15 cellular contexts compared by ENCODE assay signal in the genomic region with DNA sequence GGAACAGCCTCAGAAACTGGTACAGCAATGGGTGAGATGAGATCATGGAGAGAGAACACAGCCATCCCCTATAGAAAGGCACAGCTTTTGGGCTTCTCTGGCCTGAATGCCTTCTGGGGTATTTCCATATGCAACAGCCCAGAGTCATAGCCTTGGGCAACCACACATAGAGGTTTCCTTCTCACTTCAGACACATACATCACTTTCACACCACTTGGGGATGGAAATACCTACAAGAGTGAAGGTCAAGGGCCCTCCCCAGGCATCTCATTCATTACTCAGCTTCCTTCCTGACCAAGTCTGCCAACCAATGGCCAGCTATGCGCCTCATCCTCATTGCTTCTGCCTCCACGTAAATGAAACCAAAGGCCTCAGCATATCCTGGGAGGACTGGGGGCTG. TPM values are rescaled to one million over a fixed set of nuclear protein-coding genes. Genes with fewer than 3 reads are reported as not detected.
DNase-seq lines count a peak whose midpoint lies in the region; ATAC-seq, FAIRE-seq and TF ChIP-seq lines count a peak whose summit lies in the region.
"Had no signal": no experiment of that assay in that cellular context is flagged by ENCODE, and none has a peak within 500 bp of the region (broad histone marks: within the 10 kb centered on the region; RNA-seq: fewer than 3 reads in every experiment).

No MANE protein-coding gene starts in this region.

- ATAC-seq in GM19351 (IDR thresholded peaks at IDR 0.05; ENCODE audit: unreplicated experiment) (peak; percentile 93), HG02840 (IDR thresholded peaks at IDR 0.05; ENCODE audit: low FRiP score, unreplicated experiment) (peak; percentile 67), activated B cell treated with CpG ODN at 0.5 μM for 24 hours (ENCODE audit: low read depth) (peak; percentile 18), HepG2 (no peak)

- H3K36me3 ChIP-seq in HepG2 (replicated peaks in 1 of 2; ENCODE audit: control insufficient read depth in 1 of 2, insufficient read depth in 2 of 2, low read length in 2 of 2), result no peaks in the 10 kb centered on the region
- H3K36me3 ChIP-seq: adrenal gland, prostate gland, thyroid gland had no signal

- peaks cover 2% of the 10 kb centered on the region for H3K9me3 Mint-ChIP-seq in activated B cell treated with CpG ODN at 0.5 μM for 24 hours
- H3K9me3 Mint-ChIP-seq: CD4-positive, CD25-positive, alpha-beta regulatory T cell had no signal

- 0% methylated on average over 2 of the region's 2 CpGs for WGBS in HepG2 (ENCODE audit: low lambda C conversion rate)

- intact Hi-C loops in activated B cell treated with CpG ODN at 0.5 μM for 24 hours (cut with micrococcal nuclease), result no loop called here
- intact Hi-C loops in HepG2 (cut with micrococcal nuclease; ENCODE audit: unreplicated experiment), result no loop called here

- H3K27me3 ChIP-seq in HepG2 (ENCODE audit: control insufficient read depth in 1 of 2, insufficient read depth in 2 of 2, low read length in 2 of 2), result no peaks in the 10 kb centered on the region; a peak in 2 of 5 replicates
- H3K27me3 ChIP-seq: adrenal gland, thyroid gland had no signal

- no peak overlapping the region for H3K4me3 ChIP-seq in HepG2 (replicated peaks in 1 of 3; ENCODE audit: insufficient read depth in 1 of 3, low read depth in 2 of 3, low read length in 3 of 3)
- H3K4me3 ChIP-seq: adrenal gland, lung, prostate gland, thyroid gland had no signal

- no peak overlapping the region for H3K4me2 ChIP-seq in HepG2 (ENCODE audit: low read depth, low read length)

- in situ Hi-C loops in GM13977 (cut with MboI; ENCODE audit: low pct_unique_long_range_greater_than_20kb, low sequenced_read_pairs, unreplicated experiment), result no loop called here
- in situ Hi-C loops in HepG2 (cut with HindIII; ENCODE audit: extremely low pct_ligation_motif_present, low pct_unique_long_range_greater_than_20kb), result no loop called here

- no peak for TF ChIP-seq CTCF in GM13977 (IDR thresholded peaks at IDR 0.05; ENCODE audit: extremely low read depth, insufficient read depth, missing control alignments)
- no peak for TF ChIP-seq CTCF in activated B cell treated with CpG ODN at 0.5 μM for 24 hours (IDR thresholded peaks at IDR 0.05)
- no peak for TF ChIP-seq CTCF in HepG2 (CRISPR knock-in tag; IDR thresholded peaks at IDR 0.05)

- H4K20me1 ChIP-seq in HepG2 (ENCODE audit: insufficient read depth, low read length), result no peaks in the 10 kb centered on the region

- no peak overlapping the region for H3K27ac Mint-ChIP-seq in activated B cell treated with CpG ODN at 0.5 μM for 24 hours
- H3K27ac Mint-ChIP-seq: CD4-positive, CD25-positive, alpha-beta regulatory T cell had no signal

- H2AFZ ChIP-seq in HepG2 (ENCODE audit: low read length), result no peak overlapping the region

- H3K36me3 Mint-ChIP-seq in activated B cell treated with CpG ODN at 0.5 μM for 24 hours (ENCODE audit: low read depth), result peaks cover 33% of the 10 kb centered on the region
- H3K36me3 Mint-ChIP-seq: CD4-positive, CD25-positive, alpha-beta regulatory T cell had no signal

- H3K9me3 ChIP-seq in HepG2 (ENCODE audit: low read length), result no peaks in the 10 kb centered on the region
- H3K9me3 ChIP-seq: adrenal gland, prostate gland, thyroid gland had no signal

- CTCF ChIA-PET in activated B cell treated with CpG ODN at 0.5 μM for 24 hours (lab: Charles Lee) (no interaction called here), HepG2 (lab: Yijun Ruan, JAX; ENCODE audit: low intra/inter-chr PET ratio, low total read pairs) (no interaction called here)

- TF ChIP-seq POLR2A in HepG2 (IDR thresholded peaks at IDR 0.05; ENCODE audit: insufficient read depth in 1 of 2, low read depth in 2 of 2, low read length in 2 of 2), result no peak

- H3K27ac ChIP-seq in HepG2 (ENCODE audit: extremely low read length, insufficient read depth, low read length), result no peak overlapping the region
- H3K27ac ChIP-seq: adrenal gland, prostate gland, thyroid gland had no signal

- peaks cover 25% of the 10 kb centered on the region for H3K4me1 Mint-ChIP-seq in activated B cell treated with CpG ODN at 0.5 μM for 24 hours

- POLR2A ChIA-PET in activated B cell treated with CpG ODN at 0.5 μM for 24 hours (lab: Charles Lee) (interaction anchor here (0.7 to 1.2 kb wide), 2 partner anchors 13 to 53 kb away, joined by 3 read pairs; no protein-coding TSS in a partner anchor), HepG2 (lab: Yijun Ruan, JAX) (no interaction called here)

- H3K4me1 ChIP-seq in HepG2 (ENCODE audit: insufficient read depth, low read length), result no peaks in the 10 kb centered on the region
- H3K4me1 ChIP-seq: adrenal gland, prostate gland, thyroid gland had no signal

- H3K27me3 Mint-ChIP-seq in activated B cell treated with CpG ODN at 0.5 μM for 24 hours, result no peaks in the 10 kb centered on the region
- H3K27me3 Mint-ChIP-seq: CD4-positive, CD25-positive, alpha-beta regulatory T cell had no signal

- no peak for FAIRE-seq in HepG2 (lab: Jason Lieb, UNC)

- H3K4me3 Mint-ChIP-seq in activated B cell treated with CpG ODN at 0.5 μM for 24 hours, result no peak overlapping the region
- H3K4me3 Mint-ChIP-seq: CD4-positive, CD25-positive, alpha-beta regulatory T cell had no signal

- TF ChIP-seq RAD21 in HepG2 (CRISPR knock-in tag; IDR thresholded peaks at IDR 0.05), result no peak

- no TSS peak for BruUV-seq in HepG2 (replicated peaks; lab: Mats Ljungman, UMichigan)

- DNase-seq in GM13977 (ENCODE audit: low spot score) (peak; percentile 45), activated B cell treated with CpG ODN at 0.5 μM for 24 hours (no peak), HepG2 (ENCODE audit: low spot score) (no peak), DMS114 treated with DMSO at 0.1 percent for 48 hours (lab: John Stamatoyannopoulos, UW; ENCODE audit: unreplicated experiment) (no peak), NK-92 (lab: John Stamatoyannopoulos, UW; ENCODE audit: unreplicated experiment) (no peak), cerebellar nuclear complex (lab: John Stamatoyannopoulos, UW) (no peak)
- DNase-seq: activated CD4-positive, alpha-beta T cell treated with anti-CD3 and anti-CD28 coated beads, Interleukin-2, amount 50 U/mL, for 4 hours; adrenal gland; CD4-positive, CD25-positive, alpha-beta regulatory T cell; NCI-H2029 treated with DMSO at 0.1 percent for 48 hours; thyroid gland had no signal

- TF ChIP-seq EP300 in HepG2 (IDR thresholded peaks at IDR 0.05; ENCODE audit: low read depth in 2 of 2, low read length in 2 of 2) (no peak), HepG2 (CRISPR knock-in tag; IDR thresholded peaks at IDR 0.05; ENCODE audit: borderline replicate concordance) (no peak)

- no peaks in the 10 kb centered on the region for H3K79me2 ChIP-seq in HepG2 (ENCODE audit: insufficient read depth, low read length)

- no peak overlapping the region for H3K9ac ChIP-seq in HepG2 (ENCODE audit: insufficient read depth, low read depth, low read length)

RNA-seq across cellular contexts. Expression of a gene that starts 17.7 kb away (rescaled TPM):
- total RNA-seq in activated B cell treated with CpG ODN at 0.5 μM for 24 hours, result not detected in 2 replicates
- total RNA-seq in HepG2 (2016; rRNA removed; fragmentation: Illumina TruSeq; extraction: Trizol), result 0.69 and 0.89 TPM in 2 replicates
- total RNA-seq in HepG2 (2016; cell fraction: cytosol; rRNA removed; fragmentation: Illumina TruSeq; extraction: Trizol; ENCODE audit: low read depth), result 0.35 and 0.40 TPM in 2 replicates
- total RNA-seq in HepG2 (2016; cell fraction: insoluble cytoplasmic fraction; rRNA removed; fragmentation: Illumina TruSeq; extraction: Trizol), result 0.82 and 0.86 TPM in 2 replicates
- 0.34 and 0.40 TPM in 2 replicates for total RNA-seq in HepG2 (2016; cell fraction: membrane; rRNA removed; fragmentation: Illumina TruSeq; extraction: Trizol)
- total RNA-seq in HepG2 (2016; cell fraction: nucleus; rRNA removed; fragmentation: Illumina TruSeq; extraction: Trizol), result 1.2 and 1.8 TPM in 2 replicates
- 0.71 and 0.90 TPM in 2 replicates for polyA plus RNA-seq in HepG2 (2011; rRNA removed)
- polyA plus RNA-seq in HepG2 (2011; cell fraction: cytosol; rRNA removed), result 0.81 and 0.97 TPM in 2 replicates
- polyA plus RNA-seq in HepG2 (2011; cell fraction: nucleus; rRNA removed), result 0.11 and 0.23 TPM in 2 replicates
- 0.67 and 2.1 TPM in 2 replicates for polyA plus RNA-seq in HepG2 (2012)
- 0.12 and 0.19 TPM in 2 replicates for polyA plus RNA-seq in HepG2 (2016; cell fraction: cytosol; fragmentation: Illumina TruSeq; extraction: Trizol; ENCODE audit: low read depth)
- 1.1 and 1.3 TPM in 2 replicates for polyA plus RNA-seq in HepG2 (2016; cell fraction: insoluble cytoplasmic fraction; fragmentation: Illumina TruSeq; extraction: Trizol; ENCODE audit: low read depth)
- 0.26 and 0.30 TPM in 2 replicates for polyA plus RNA-seq in HepG2 (2016; cell fraction: membrane; fragmentation: Illumina TruSeq; extraction: Trizol; ENCODE audit: low read depth)
- 1.5 and 2.6 TPM in 2 replicates for polyA plus RNA-seq in HepG2 (2016; cell fraction: nucleus; fragmentation: Illumina TruSeq; extraction: Trizol; ENCODE audit: insufficient read depth, low read depth)
- 1.1 and 4.7 TPM in 2 replicates for polyA minus RNA-seq in HepG2 (2011; rRNA and poly(A)+ RNA removed; ENCODE audit: low replicate concordance)
- polyA minus RNA-seq in HepG2 (2011; cell fraction: cytosol; rRNA and poly(A)+ RNA removed), result 0.30 and 0.88 TPM in 2 replicates
- polyA minus RNA-seq in HepG2 (2011; cell fraction: nucleus; rRNA and poly(A)+ RNA removed), result 0.64 and 0.75 TPM in 2 replicates
- total RNA-seq: CD4-positive, CD25-positive, alpha-beta regulatory T cell had no signal

RNA-seq across cellular contexts. Expression of a gene that starts 46.1 kb away (rescaled TPM):
- total RNA-seq in activated B cell treated with CpG ODN at 0.5 μM for 24 hours (109 and 112 TPM in 2 replicates), HepG2 (2016; rRNA removed; fragmentation: Illumina TruSeq; extraction: Trizol) (15.0 and 15.8 TPM in 2 replicates)
- 10.1 and 10.8 TPM in 2 replicates for total RNA-seq in HepG2 (2016; cell fraction: cytosol; rRNA removed; fragmentation: Illumina TruSeq; extraction: Trizol; ENCODE audit: low read depth)
- total RNA-seq in HepG2 (2016; cell fraction: insoluble cytoplasmic fraction; rRNA removed; fragmentation: Illumina TruSeq; extraction: Trizol), result 15.1 and 19.3 TPM in 2 replicates
- 9.3 and 12.0 TPM in 2 replicates for total RNA-seq in HepG2 (2016; cell fraction: membrane; rRNA removed; fragmentation: Illumina TruSeq; extraction: Trizol)
- total RNA-seq in HepG2 (2016; cell fraction: nucleus; rRNA removed; fragmentation: Illumina TruSeq; extraction: Trizol), result 22.7 and 24.0 TPM in 2 replicates
- 41.6 and 52.5 TPM in 2 replicates for polyA plus RNA-seq in HepG2 (2011; rRNA removed)
- 21.9 and 27.8 TPM in 2 replicates for polyA plus RNA-seq in HepG2 (2011; cell fraction: cytosol; rRNA removed)
- 94.0 and 96.1 TPM in 2 replicates for polyA plus RNA-seq in HepG2 (2011; cell fraction: nucleus; rRNA removed)
- polyA plus RNA-seq in HepG2 (2012), result 27.5 and 36.7 TPM in 2 replicates
- 2.4 and 2.9 TPM in 2 replicates for polyA plus RNA-seq in HepG2 (2016; cell fraction: cytosol; fragmentation: Illumina TruSeq; extraction: Trizol; ENCODE audit: low read depth)
- polyA plus RNA-seq in HepG2 (2016; cell fraction: insoluble cytoplasmic fraction; fragmentation: Illumina TruSeq; extraction: Trizol; ENCODE audit: low read depth), result 9.9 and 13.6 TPM in 2 replicates
- polyA plus RNA-seq in HepG2 (2016; cell fraction: membrane; fragmentation: Illumina TruSeq; extraction: Trizol; ENCODE audit: low read depth), result 4.7 and 5.9 TPM in 2 replicates
- 17.2 and 18.8 TPM in 2 replicates for polyA plus RNA-seq in HepG2 (2016; cell fraction: nucleus; fragmentation: Illumina TruSeq; extraction: Trizol; ENCODE audit: insufficient read depth, low read depth)
- polyA minus RNA-seq in HepG2 (2011; rRNA and poly(A)+ RNA removed; ENCODE audit: low replicate concordance), result 32.4 and 88.1 TPM in 2 replicates
- 34.5 and 36.9 TPM in 2 replicates for polyA minus RNA-seq in HepG2 (2011; cell fraction: cytosol; rRNA and poly(A)+ RNA removed)
- polyA minus RNA-seq in HepG2 (2011; cell fraction: nucleus; rRNA and poly(A)+ RNA removed), result 174 and 179 TPM in 2 replicates
